Comparison of ENCODE assay signal across 8 cellular contexts in genomic region chr20:36202891-36203338, GRCh38. TPM values are rescaled to one million over a fixed set of nuclear protein-coding genes. Genes with fewer than 3 reads are reported as not detected.
DNase-seq lines count a peak whose midpoint lies in the region; ATAC-seq, FAIRE-seq and TF ChIP-seq lines count a peak whose summit lies in the region.

No MANE protein-coding gene starts in this region.

- H3K4me3 ChIP-seq in small intestine (ENCODE audit: low read depth in 1 of 2, low read length in 2 of 2): no peak overlapping the region

- H3K4me3 Mint-ChIP-seq in T-helper 2 cell treated with Interferon-gamma antibody and Interleukin-4, amounts not matched to agents 5 μg/mL and 100 μg/mL, for 36 hours: no peak overlapping the region

- no peak for FAIRE-seq in small intestine (lab: Jason Lieb, UNC)

- H3K27ac Mint-ChIP-seq in T-helper 2 cell treated with Interferon-gamma antibody and Interleukin-4, amounts not matched to agents 5 μg/mL and 100 μg/mL, for 36 hours: no peak overlapping the region

- peak; percentile 100 for TF ChIP-seq CTCF in GM10248 (IDR thresholded peaks at IDR 0.05; ENCODE audit: control extremely low read depth, extremely low read depth, low read depth, missing control alignments)

- CTCF ChIA-PET in GM10248 (lab: Yijun Ruan, JAX): interaction anchor here (0.5 to 7.8 kb wide), 61 partner anchors 9 to 719 kb away, joined by 3 to 84 read pairs (median 4); partner anchors contain the start of gene AAR2

- peaks cover 1% of the 10 kb centered on the region for H3K4me1 Mint-ChIP-seq in T-helper 2 cell treated with Interferon-gamma antibody and Interleukin-4, amounts not matched to agents 5 μg/mL and 100 μg/mL, for 36 hours (ENCODE audit: low read depth)

- no peak overlapping the region for H3K27ac ChIP-seq in small intestine (ENCODE audit: low read depth in 1 of 2, low read length in 1 of 2)

- POLR2A ChIA-PET in GM10248 (lab: Yijun Ruan, JAX): no interaction called here

- H3K27me3 Mint-ChIP-seq in T-helper 2 cell treated with Interferon-gamma antibody and Interleukin-4, amounts not matched to agents 5 μg/mL and 100 μg/mL, for 36 hours (ENCODE audit: low read depth): peaks cover 2% of the 10 kb centered on the region

- H3K27me3 ChIP-seq in small intestine (ENCODE audit: control insufficient read depth in 2 of 2, insufficient read depth in 2 of 2, low read length in 2 of 2): no peaks in the 10 kb centered on the region

- ATAC-seq in HG02610 (IDR thresholded peaks at IDR 0.05; ENCODE audit: unreplicated experiment) (no peak), HG02763 (IDR thresholded peaks at IDR 0.05; ENCODE audit: unreplicated experiment) (no peak)

- peaks cover 0 to 8% of the 10 kb centered on the region in 2 donors for H3K36me3 ChIP-seq in small intestine (ENCODE audit: control insufficient read depth in 2 of 2, insufficient read depth in 2 of 2, low read length in 2 of 2)

- DNase-seq in GM10248 (ENCODE audit: extremely low spot score) (peak; percentile 87), NCI-H1092 treated with DMSO at 0.1 percent for 48 hours (lab: John Stamatoyannopoulos, UW) (peak; percentile 13), amygdala (lab: John Stamatoyannopoulos, UW) (peak in 48 of 56 donors; percentile 6 to 79 (median 38)), hepatic stellate cell (ENCODE audit: low spot score) (peak; percentile 85), small intestine (peak; percentile 58)
- peak; percentile 64 for DNase-seq in T-helper 2 cell treated with Interferon-gamma antibody and Interleukin-4, amounts not matched to agents 5 μg/mL and 100 μg/mL, for 36 hours (ENCODE audit: low spot score)

- H3K9me3 Mint-ChIP-seq in T-helper 2 cell treated with Interferon-gamma antibody and Interleukin-4, amounts not matched to agents 5 μg/mL and 100 μg/mL, for 36 hours: no peaks in the 10 kb centered on the region

- H3K36me3 Mint-ChIP-seq in T-helper 2 cell treated with Interferon-gamma antibody and Interleukin-4, amounts not matched to agents 5 μg/mL and 100 μg/mL, for 36 hours (ENCODE audit: low read depth): no peaks in the 10 kb centered on the region

- H3K9me3 ChIP-seq in small intestine (ENCODE audit: control insufficient read depth, low read depth): no peaks in the 10 kb centered on the region

- 31 to 37% (median 33%) methylated on average over 18 of the region's 18 CpGs for WGBS in small intestine, 3 donors

- no peaks in the 10 kb centered on the region for H3K4me1 ChIP-seq in small intestine (ENCODE audit: control insufficient read depth in 2 of 2, insufficient read depth in 1 of 2, low read depth in 1 of 2, low read length in 1 of 2)

RNA-seq across cellular contexts. Expression of gene AAR2, which starts 33.4 kb away (rescaled TPM):
- polyA plus RNA-seq in small intestine: 10 to 100 TPM; 15.7 to 24.2 (median 22.2) TPM

RNA-seq across cellular contexts. Expression of gene EPB41L1, which starts 48.4 kb away (rescaled TPM):
- polyA plus RNA-seq in small intestine: 10 to 100 TPM; 10.5 to 14.2 (median 11.0) TPM

Comparison
In these comparisons a context has a peak if more than half of its experiments do, and no peak if none do; other contexts are left out.
1. DNase-seq: peak in every context shown above with its lines; median percentile 87 in GM10248; 85 in hepatic stellate cell; 64 in T-helper 2 cell treated with Interferon-gamma antibody and Interleukin-4, amounts not matched to agents 5 μg/mL and 100 μg/mL, for 36 hours; 58 in small intestine; 38 in amygdala; 13 in NCI-H1092 treated with DMSO at 0.1 percent for 48 hours.